In the genomic region with DNA sequence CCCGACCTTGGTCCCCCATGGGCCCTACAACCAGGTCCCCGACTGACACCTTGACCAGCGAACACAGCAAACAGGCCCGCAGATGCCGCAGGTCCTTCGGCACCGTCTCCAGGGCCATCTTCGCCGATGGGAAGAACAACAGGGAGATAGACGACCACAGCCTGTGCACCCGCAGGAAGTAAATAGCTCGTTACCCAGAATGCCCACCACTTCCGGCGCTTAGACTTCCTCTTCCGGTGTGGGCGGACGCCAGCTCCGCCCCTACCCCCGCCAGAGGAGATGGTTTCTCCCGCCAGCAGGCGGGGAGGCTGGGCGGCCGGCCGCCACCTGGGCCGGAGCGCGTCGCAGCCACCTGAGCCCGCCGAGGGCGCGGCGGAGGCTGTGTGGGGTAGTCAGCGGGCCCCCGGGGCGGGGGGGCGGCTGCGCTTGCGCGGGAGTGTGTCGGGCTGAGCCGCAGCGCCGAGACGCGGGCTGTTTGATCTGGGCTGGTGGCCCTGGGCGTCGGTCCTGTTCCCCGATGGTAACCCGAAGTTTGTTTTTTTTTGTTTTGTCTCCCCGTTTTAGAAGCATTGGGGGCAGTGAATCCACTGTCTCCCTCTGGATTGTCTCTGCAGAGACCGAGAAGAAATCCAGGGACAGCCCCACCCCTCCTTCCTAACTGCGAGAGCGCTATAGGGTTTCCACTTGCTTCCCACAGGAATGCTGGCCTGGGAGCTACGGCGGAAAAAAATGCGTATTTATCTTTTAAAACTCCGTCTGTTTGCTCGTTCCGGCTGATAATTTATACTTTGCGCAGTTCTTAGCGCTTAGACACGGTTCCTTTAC, we compare ENCODE assay signal across 8 cellular contexts. TPM values are rescaled to one million over a fixed set of nuclear protein-coding genes. Genes with fewer than 3 reads are reported as not detected.
DNase-seq lines count a peak whose midpoint lies in the region; ATAC-seq and TF ChIP-seq lines count a peak whose summit lies in the region.

A gene (minus strand): TSS at position 184 of the 825 bp plus-strand sequence. CDS start 66 bp downstream, at position 118.

- H3K27me3 ChIP-seq in left lung, result no peaks in the 10 kb centered on the region

- TF ChIP-seq CTCF in C4-2B (conservative IDR thresholded peaks at IDR 0.05) (no peak; the same call in 1 of the 2 replicates), left lung (IDR thresholded peaks at IDR 0.05) (peak in 1 of 2 donors; percentile 13)

- peaks cover 0 to 38% of the 10 kb centered on the region in 2 donors for H3K36me3 ChIP-seq in left lung

- H3K9me3 ChIP-seq in left lung, result no peaks in the 10 kb centered on the region

- ATAC-seq in GM19372 (IDR thresholded peaks at IDR 0.05; ENCODE audit: low read depth, unreplicated experiment) (peak; percentile 93), HG03520 (IDR thresholded peaks at IDR 0.05; ENCODE audit: unreplicated experiment) (peak; percentile 85), left lung (peak; percentile 99)

- no peaks in the 10 kb centered on the region for H3K9me3 Mint-ChIP-seq in activated CD4-positive, alpha-beta T cell treated with anti-CD3 and anti-CD28 coated beads, Interleukin-2, amount 10 ng/mL, durations not matched to agents 7 days and 5 days

- peaks cover 12 to 33% of the 10 kb centered on the region in 2 donors for H3K4me1 ChIP-seq in left lung

- H3K36me3 Mint-ChIP-seq in activated CD4-positive, alpha-beta T cell treated with anti-CD3 and anti-CD28 coated beads, Interleukin-2, amount 10 ng/mL, durations not matched to agents 7 days and 5 days (ENCODE audit: low read depth), result peaks cover 49% of the 10 kb centered on the region

- H3K27ac Mint-ChIP-seq in activated CD4-positive, alpha-beta T cell treated with anti-CD3 and anti-CD28 coated beads, Interleukin-2, amount 10 ng/mL, durations not matched to agents 7 days and 5 days, result peak within 1 kb of the TSS; percentile 92

- intact Hi-C loops in left lung (cut with DNase I), result no loop called here

- H3K4me3 ChIP-seq in left lung, result peak within 1 kb of the TSS; percentile 94 to 95

- H3K4me1 Mint-ChIP-seq in activated CD4-positive, alpha-beta T cell treated with anti-CD3 and anti-CD28 coated beads, Interleukin-2, amount 10 ng/mL, durations not matched to agents 7 days and 5 days, result peaks cover 58% of the 10 kb centered on the region

- H3K4me3 Mint-ChIP-seq in activated CD4-positive, alpha-beta T cell treated with anti-CD3 and anti-CD28 coated beads, Interleukin-2, amount 10 ng/mL, durations not matched to agents 7 days and 5 days, result peak within 1 kb of the TSS; percentile 95

- POLR2A ChIA-PET in activated CD4-positive, alpha-beta T cell treated with anti-CD3 and anti-CD28 coated beads, Interleukin-2, amount 10 ng/mL, durations not matched to agents 7 days and 5 days (lab: Charles Lee), result interaction anchor here (0.9 to 3.8 kb wide), 11 partner anchors 8 to 1434 kb away, joined by 3 to 66 read pairs (median 16); a partner anchor contains a TSS

- H3K27me3 Mint-ChIP-seq in activated CD4-positive, alpha-beta T cell treated with anti-CD3 and anti-CD28 coated beads, Interleukin-2, amount 10 ng/mL, durations not matched to agents 7 days and 5 days, result no peaks in the 10 kb centered on the region

- H3K27ac ChIP-seq in C4-2B, result peak within 1 kb of the TSS; percentile 87
- peak within 1 kb of the TSS; percentile 88 to 94 for H3K27ac ChIP-seq in left lung

- CTCF ChIA-PET in activated CD4-positive, alpha-beta T cell treated with anti-CD3 and anti-CD28 coated beads, Interleukin-2, amount 10 ng/mL, durations not matched to agents 7 days and 5 days (lab: Charles Lee), result interaction anchor here (0.8 to 2.7 kb wide), 16 partner anchors 8 to 94 kb away, joined by 3 to 26 read pairs (median 5); a partner anchor contains a TSS

- DNase-seq in NCI-H526 (lab: John Stamatoyannopoulos, UW) (peak; percentile 90 to 98), dedifferentiated amniotic fluid mesenchymal stem cell (ENCODE audit: extremely low spot score) (peak; percentile 90), left lung (peak; percentile 92 to 94)
- peak; percentile 91 for DNase-seq in activated CD4-positive, alpha-beta T cell treated with anti-CD3 and anti-CD28 coated beads, Interleukin-2, amount 10 ng/mL, durations not matched to agents 7 days and 5 days
- peak; percentile 87 for DNase-seq in stimulated activated CD4-positive, alpha-beta T cell treated with anti-CD3 and anti-CD28 coated beads, Interleukin-2, amount 100 ng/mL, for 4 hours (ENCODE audit: low read depth)

RNA-seq across cellular contexts. Expression of the gene that starts here (rescaled TPM):
- 10 to 100 TPM; 66.1 to 69.0 TPM for total RNA-seq in activated CD4-positive, alpha-beta T cell treated with anti-CD3 and anti-CD28 coated beads, Interleukin-2, amount 10 ng/mL, durations not matched to agents 7 days and 5 days
- 10 to 100 TPM; 68.4 to 69.0 TPM for total RNA-seq in left lung

Comparison
In these comparisons a context has a peak if more than half of its experiments do, and no peak if none do; other contexts are left out.
1. Peak in every context shown above with its lines: DNase-seq, ATAC-seq, H3K4me3 ChIP-seq and H3K27ac ChIP-seq.